9 cellular contexts compared by ENCODE assay signal in genomic region chr16:89207993-89208392, GRCh38. TPM values are rescaled to one million over a fixed set of nuclear protein-coding genes. Genes with fewer than 3 reads are reported as not detected.
"Had no signal": no experiment of that assay in that cellular context is flagged by ENCODE, and none has a peak within 500 bp of the region (broad histone marks: within the 10 kb centered on the region; RNA-seq: fewer than 3 reads in every experiment).

No MANE protein-coding gene starts in this region.

- H3K9ac ChIP-seq: KMS-11 had no signal

- H3K27ac ChIP-seq: HL-60, KMS-11 had no signal

- H3K4me2 ChIP-seq: KMS-11 had no signal

- DNase-seq: IMR-90, KBM-7, KG1 had no signal

- FAIRE-seq: HTR-8/SVneo had no signal

RNA-seq across cellular contexts. Expression of gene SLC22A31, which starts 7.7 kb away (rescaled TPM):
- total RNA-seq: HT-29, HT1080 had no signal
- polyA plus RNA-seq: IgD-negative memory B cell had no signal

RNA-seq across cellular contexts. Expression of gene CDH15, which starts 36.4 kb away (rescaled TPM):
- total RNA-seq: HT-29, HT1080 had no signal
- polyA plus RNA-seq: IgD-negative memory B cell had no signal
